Comparison of ENCODE assay signal across 12 cellular contexts in genomic region chr10:13270877-13271551, GRCh38. TPM values are rescaled to one million over a fixed set of nuclear protein-coding genes. Genes with fewer than 3 reads are reported as not detected.
DNase-seq lines count a peak whose midpoint lies in the region; ATAC-seq and TF ChIP-seq lines count a peak whose summit lies in the region.
"Had no signal": no experiment of that assay in that cellular context is flagged by ENCODE, and none has a peak within 500 bp of the region (broad histone marks: within the 10 kb centered on the region; RNA-seq: fewer than 3 reads in every experiment).

No MANE protein-coding gene starts in this region.

- H3K27ac ChIP-seq in SJCRH30 (no peak overlapping the region), upper lobe of left lung (no peak overlapping the region)
- H3K27ac ChIP-seq: 22Rv1 had no signal

- 87 to 91% methylated on average over 9 of the region's 9 CpGs for WGBS in upper lobe of left lung, 2 donors

- no peak for DNase-seq in activated CD8-positive, alpha-beta T cell treated with anti-CD3 and anti-CD28 coated beads for 36 hours
- no peak for DNase-seq in activated CD8-positive, alpha-beta T cell treated with anti-CD3 and anti-CD28 coated beads, Interleukin-2, amount 10 ng/mL, durations not matched to agents 7 days and 5 days
- DNase-seq in SJCRH30 (no peak), left ventricle myocardium superior (no peak), upper lobe of left lung (no peak), amniotic stem cell (lab: John Stamatoyannopoulos, UW) (no peak), NCI-H748 treated with DMSO at 0.1 percent for 48 hours (lab: John Stamatoyannopoulos, UW) (no peak)
- no peak for DNase-seq in activated T-helper 2 cell treated with anti-CD3 and anti-CD28 coated beads, Interferon-gamma antibody, Interleukin-2, Interleukin-4, amounts not matched to agents 10 μg/mL and 5 μg/mL and 100 μg/mL, durations not matched to agents 14 hours and 24 hours and 36 hours (ENCODE audit: low spot score)

- no peak for TF ChIP-seq EP300 in upper lobe of left lung (IDR thresholded peaks at IDR 0.05)

- no peak for TF ChIP-seq CTCF in activated CD8-positive, alpha-beta T cell treated with anti-CD3 and anti-CD28 coated beads for 36 hours (IDR thresholded peaks at IDR 0.05)
- no peak for TF ChIP-seq CTCF in upper lobe of left lung (IDR thresholded peaks at IDR 0.05)

- H3K36me3 Mint-ChIP-seq in activated CD8-positive, alpha-beta T cell treated with anti-CD3 and anti-CD28 coated beads for 36 hours (ENCODE audit: low read depth) = no peaks in the 10 kb centered on the region
- H3K36me3 Mint-ChIP-seq in activated CD8-positive, alpha-beta T cell treated with anti-CD3 and anti-CD28 coated beads, Interleukin-2, amount 10 ng/mL, durations not matched to agents 7 days and 5 days (ENCODE audit: low read depth) = no peaks in the 10 kb centered on the region
- H3K36me3 Mint-ChIP-seq in activated T-helper 2 cell treated with anti-CD3 and anti-CD28 coated beads, Interferon-gamma antibody, Interleukin-2, Interleukin-4, amounts not matched to agents 10 μg/mL and 5 μg/mL and 100 μg/mL, durations not matched to agents 14 hours and 24 hours and 36 hours (ENCODE audit: low read depth) = no peaks in the 10 kb centered on the region
- H3K36me3 Mint-ChIP-seq: activated naive CD8-positive, alpha-beta T cell had no signal

- H3K36me3 ChIP-seq in SJCRH30 (no peaks in the 10 kb centered on the region), upper lobe of left lung (no peaks in the 10 kb centered on the region)
- H3K36me3 ChIP-seq: sigmoid colon had no signal

- H3K4me3 Mint-ChIP-seq in activated CD8-positive, alpha-beta T cell treated with anti-CD3 and anti-CD28 coated beads for 36 hours = no peak overlapping the region
- H3K4me3 Mint-ChIP-seq in activated CD8-positive, alpha-beta T cell treated with anti-CD3 and anti-CD28 coated beads, Interleukin-2, amount 10 ng/mL, durations not matched to agents 7 days and 5 days = no peak overlapping the region
- H3K4me3 Mint-ChIP-seq in activated T-helper 2 cell treated with anti-CD3 and anti-CD28 coated beads, Interferon-gamma antibody, Interleukin-2, Interleukin-4, amounts not matched to agents 10 μg/mL and 5 μg/mL and 100 μg/mL, durations not matched to agents 14 hours and 24 hours and 36 hours (ENCODE audit: low read depth) = no peak overlapping the region
- H3K4me3 Mint-ChIP-seq: activated naive CD8-positive, alpha-beta T cell had no signal

- CTCF ChIA-PET in activated CD8-positive, alpha-beta T cell treated with anti-CD3 and anti-CD28 coated beads for 36 hours (lab: Charles Lee) = interaction anchor here (1.3 kb wide), 1 partner anchor 29 kb away, joined by 3 read pairs; the partner anchor contains the start of gene PHYH
- CTCF ChIA-PET in activated CD8-positive, alpha-beta T cell treated with anti-CD3 and anti-CD28 coated beads, Interleukin-2, amount 10 ng/mL, durations not matched to agents 7 days and 5 days (lab: Charles Lee) = no interaction called here

- H3K4me1 ChIP-seq in SJCRH30 (0 out of 2 replicates have a peak, but pooled peaks cover 5% of the 10 kb centered on the region), upper lobe of left lung (peaks cover 0 to 6% (median 0%) of the 10 kb centered on the region in 4 donors)

- H3K4me3 ChIP-seq in SJCRH30 = peak overlapping the region; percentile 39
- no peak overlapping the region for H3K4me3 ChIP-seq in upper lobe of left lung
- H3K4me3 ChIP-seq: sigmoid colon had no signal

- ATAC-seq in activated CD8-positive, alpha-beta T cell treated with anti-CD3 and anti-CD28 coated beads for 36 hours = peak; percentile 17
- no peak for ATAC-seq in activated CD8-positive, alpha-beta T cell treated with anti-CD3 and anti-CD28 coated beads, Interleukin-2, amount 10 ng/mL, durations not matched to agents 7 days and 5 days
- ATAC-seq in left ventricle myocardium superior (peak; percentile 78), upper lobe of left lung (ENCODE audit: low FRiP score in 2 of 2) (peak; percentile 7 to 83)

- no peak overlapping the region for H3K27ac Mint-ChIP-seq in activated CD8-positive, alpha-beta T cell treated with anti-CD3 and anti-CD28 coated beads for 36 hours
- H3K27ac Mint-ChIP-seq in activated CD8-positive, alpha-beta T cell treated with anti-CD3 and anti-CD28 coated beads, Interleukin-2, amount 10 ng/mL, durations not matched to agents 7 days and 5 days = no peak overlapping the region
- H3K27ac Mint-ChIP-seq in activated T-helper 2 cell treated with anti-CD3 and anti-CD28 coated beads, Interferon-gamma antibody, Interleukin-2, Interleukin-4, amounts not matched to agents 10 μg/mL and 5 μg/mL and 100 μg/mL, durations not matched to agents 14 hours and 24 hours and 36 hours = no peak overlapping the region
- H3K27ac Mint-ChIP-seq: activated naive CD8-positive, alpha-beta T cell had no signal

- peaks cover 8% of the 10 kb centered on the region for H3K4me1 Mint-ChIP-seq in activated CD8-positive, alpha-beta T cell treated with anti-CD3 and anti-CD28 coated beads for 36 hours (ENCODE audit: low read depth)
- peaks cover 10% of the 10 kb centered on the region for H3K4me1 Mint-ChIP-seq in activated CD8-positive, alpha-beta T cell treated with anti-CD3 and anti-CD28 coated beads, Interleukin-2, amount 10 ng/mL, durations not matched to agents 7 days and 5 days (ENCODE audit: low read depth)
- H3K4me1 Mint-ChIP-seq in activated T-helper 2 cell treated with anti-CD3 and anti-CD28 coated beads, Interferon-gamma antibody, Interleukin-2, Interleukin-4, amounts not matched to agents 10 μg/mL and 5 μg/mL and 100 μg/mL, durations not matched to agents 14 hours and 24 hours and 36 hours (ENCODE audit: low read depth) = peaks cover 2% of the 10 kb centered on the region

- POLR2A ChIA-PET in activated CD8-positive, alpha-beta T cell treated with anti-CD3 and anti-CD28 coated beads for 36 hours (lab: Charles Lee) = interaction anchor here (1.2 kb wide), 1 partner anchor 28 kb away, joined by 3 read pairs; the partner anchor contains the start of gene PHYH
- POLR2A ChIA-PET in activated CD8-positive, alpha-beta T cell treated with anti-CD3 and anti-CD28 coated beads, Interleukin-2, amount 10 ng/mL, durations not matched to agents 7 days and 5 days (lab: Charles Lee) = no interaction called here

- H3K9me3 ChIP-seq in SJCRH30 (replicated peaks) (no peaks in the 10 kb centered on the region), upper lobe of left lung (no peaks in the 10 kb centered on the region)
- H3K9me3 ChIP-seq: sigmoid colon had no signal

- no peak for TF ChIP-seq POLR2A in upper lobe of left lung (IDR thresholded peaks at IDR 0.05)

- H3K9me3 Mint-ChIP-seq in activated CD8-positive, alpha-beta T cell treated with anti-CD3 and anti-CD28 coated beads for 36 hours = no peaks in the 10 kb centered on the region
- H3K9me3 Mint-ChIP-seq in activated CD8-positive, alpha-beta T cell treated with anti-CD3 and anti-CD28 coated beads, Interleukin-2, amount 10 ng/mL, durations not matched to agents 7 days and 5 days (ENCODE audit: insufficient read depth) = no peaks in the 10 kb centered on the region
- no peaks in the 10 kb centered on the region for H3K9me3 Mint-ChIP-seq in activated T-helper 2 cell treated with anti-CD3 and anti-CD28 coated beads, Interferon-gamma antibody, Interleukin-2, Interleukin-4, amounts not matched to agents 10 μg/mL and 5 μg/mL and 100 μg/mL, durations not matched to agents 14 hours and 24 hours and 36 hours

- no peaks in the 10 kb centered on the region for H3K27me3 ChIP-seq in SJCRH30
- H3K27me3 ChIP-seq in upper lobe of left lung = no peaks in the 10 kb centered on the region
- H3K27me3 ChIP-seq: sigmoid colon had no signal

- peaks cover 1% of the 10 kb centered on the region for H3K27me3 Mint-ChIP-seq in activated CD8-positive, alpha-beta T cell treated with anti-CD3 and anti-CD28 coated beads for 36 hours
- H3K27me3 Mint-ChIP-seq in activated CD8-positive, alpha-beta T cell treated with anti-CD3 and anti-CD28 coated beads, Interleukin-2, amount 10 ng/mL, durations not matched to agents 7 days and 5 days (ENCODE audit: low read depth) = peaks cover 3% of the 10 kb centered on the region
- no peaks in the 10 kb centered on the region for H3K27me3 Mint-ChIP-seq in activated T-helper 2 cell treated with anti-CD3 and anti-CD28 coated beads, Interferon-gamma antibody, Interleukin-2, Interleukin-4, amounts not matched to agents 10 μg/mL and 5 μg/mL and 100 μg/mL, durations not matched to agents 14 hours and 24 hours and 36 hours (ENCODE audit: low read depth)

- intact Hi-C loops in activated CD8-positive, alpha-beta T cell treated with anti-CD3 and anti-CD28 coated beads for 36 hours (cut with micrococcal nuclease) = no loop called here
- intact Hi-C loops in left ventricle myocardium superior (cut with micrococcal nuclease) = no loop called here
- intact Hi-C loops in activated T-helper 2 cell treated with anti-CD3 and anti-CD28 coated beads, Interferon-gamma antibody, Interleukin-2, Interleukin-4, amounts not matched to agents 10 μg/mL and 5 μg/mL and 100 μg/mL, durations not matched to agents 14 hours and 24 hours and 36 hours (cut with micrococcal nuclease) = no loop called here

RNA-seq across cellular contexts. Expression of gene PHYH, which starts 28.9 kb away (rescaled TPM):
- 10 to 100 TPM; 14.6 to 16.3 TPM for total RNA-seq in activated CD8-positive, alpha-beta T cell treated with anti-CD3 and anti-CD28 coated beads for 36 hours
- total RNA-seq in activated CD8-positive, alpha-beta T cell treated with anti-CD3 and anti-CD28 coated beads, Interleukin-2, amount 10 ng/mL, durations not matched to agents 7 days and 5 days = 10 to 100 TPM; 11.5 to 12.7 TPM
- total RNA-seq in SJCRH30 (2014; rRNA removed; shearing (Covaris generic)) = 12.8 and 14.1 TPM in 2 replicates
- total RNA-seq in left ventricle myocardium superior (177 TPM), upper lobe of left lung (10 to 100 TPM; 15.2 to 38.3 (median 27.8) TPM)
- total RNA-seq in activated T-helper 2 cell treated with anti-CD3 and anti-CD28 coated beads, Interferon-gamma antibody, Interleukin-2, Interleukin-4, amounts not matched to agents 10 μg/mL and 5 μg/mL and 100 μg/mL, durations not matched to agents 14 hours and 24 hours and 36 hours = 18.0 and 20.0 TPM in 2 replicates

RNA-seq across cellular contexts. Expression of gene UCMA, which starts 36.8 kb away (rescaled TPM):
- total RNA-seq in activated CD8-positive, alpha-beta T cell treated with anti-CD3 and anti-CD28 coated beads for 36 hours = not detected
- total RNA-seq in activated CD8-positive, alpha-beta T cell treated with anti-CD3 and anti-CD28 coated beads, Interleukin-2, amount 10 ng/mL, durations not matched to agents 7 days and 5 days = not detected
- not detected in 2 replicates for total RNA-seq in SJCRH30 (2014; rRNA removed; shearing (Covaris generic))
- total RNA-seq in left ventricle myocardium superior (not detected), upper lobe of left lung (not detected)
- not detected in 2 replicates for total RNA-seq in activated T-helper 2 cell treated with anti-CD3 and anti-CD28 coated beads, Interferon-gamma antibody, Interleukin-2, Interleukin-4, amounts not matched to agents 10 μg/mL and 5 μg/mL and 100 μg/mL, durations not matched to agents 14 hours and 24 hours and 36 hours
- total RNA-seq: left cardiac atrium, sigmoid colon had no signal
